ENCODE assay signal across 27 cellular contexts in genomic region chr3:127640031-127640355, GRCh38.
"Had no signal": no experiment of that assay in that cellular context is flagged by ENCODE, and none has a peak within 500 bp of the region (broad histone marks: within the 10 kb centered on the region; RNA-seq: fewer than 3 reads in every experiment).

No MANE protein-coding gene starts in this region.

- H3K27me3 Mint-ChIP-seq: progenitor cell of endocrine pancreas; stimulated activated naive B cell treated with anti-CD40 and anti-IgM and Interleukin-4, amounts not matched to agents 10 μg/mL and 1 μg/mL and 100 μg/mL, for 72 hours; type B pancreatic cell had no signal

- H3K4me3 Mint-ChIP-seq: immature natural killer cell; memory B cell; naive thymus-derived CD8-positive, alpha-beta T cell; nephron; neural crest cell; stimulated activated naive B cell treated with anti-CD40 and anti-IgM and Interleukin-4, amounts not matched to agents 10 μg/mL and 1 μg/mL and 100 μg/mL, for 72 hours; type B pancreatic cell had no signal

- H3K27ac ChIP-seq: left ventricle myocardium inferior, parathyroid adenoma, right atrium auricular region, right lobe of liver, skin epidermis, suprapubic skin, thoracic aorta, tibial artery, uterus had no signal

- H3K27me3 ChIP-seq: right atrium auricular region, right lobe of liver, suprapubic skin, tibial artery, uterus had no signal

- H3K27ac Mint-ChIP-seq: immature natural killer cell; memory B cell; progenitor cell of endocrine pancreas; stimulated activated naive B cell treated with anti-CD40 and anti-IgM and Interleukin-4, amounts not matched to agents 10 μg/mL and 1 μg/mL and 100 μg/mL, for 72 hours; type B pancreatic cell had no signal

- H3K36me3 ChIP-seq: left ventricle myocardium inferior, right atrium auricular region, right lobe of liver, suprapubic skin, thoracic aorta, tibial artery, uterus had no signal

- H3K9me3 Mint-ChIP-seq: immature natural killer cell; memory B cell; naive thymus-derived CD8-positive, alpha-beta T cell; nephron; neural crest cell; stimulated activated naive B cell treated with anti-CD40 and anti-IgM and Interleukin-4, amounts not matched to agents 10 μg/mL and 1 μg/mL and 100 μg/mL, for 72 hours; type B pancreatic cell had no signal

- FAIRE-seq: islet of Langerhans, kidney had no signal

- H3K4me3 ChIP-seq: left ventricle myocardium inferior, lung, right atrium auricular region, right lobe of liver, skin epidermis, suprapubic skin, thoracic aorta, tibial artery, uterus had no signal

- DNase-seq: hypothalamus; immature natural killer cell; kidney; left ventricle myocardium inferior; naive thymus-derived CD8-positive, alpha-beta T cell; nucleus accumbens; right lobe of liver; stimulated activated CD4-positive, alpha-beta T cell treated with anti-CD3 and anti-CD28 coated beads, Interleukin-12 subunit alpha, Interleukin-12 subunit beta, amount 100 ng/mL, for 4 hours; stimulated activated CD4-positive, alpha-beta T cell treated with anti-CD3 and anti-CD28 coated beads, Interleukin-15, amount 100 ng/mL, for 24 hours; stimulated activated CD4-positive, alpha-beta T cell treated with anti-CD3 and anti-CD28 coated beads, Interleukin-2, amount 100 ng/mL, for 24 hours; stimulated activated CD4-positive, alpha-beta T cell treated with anti-CD3 and anti-CD28 coated beads, Interleukin-4, amount 100 ng/mL, for 1 hour; stimulated activated naive B cell treated with anti-CD40 and anti-IgM and Interleukin-4, amounts not matched to agents 10 μg/mL and 1 μg/mL and 100 μg/mL, for 72 hours; stimulated activated naive CD8-positive, alpha-beta T cell treated with anti-CD3 and anti-CD28 coated beads, Interleukin-15, Interleukin-2, amounts not matched to agents 100 U/mL and 50 U/mL, for 24 hours; tibial artery; uterus had no signal

- H3K4me1 ChIP-seq: left ventricle myocardium inferior, parathyroid adenoma, right atrium auricular region, right lobe of liver, suprapubic skin, tibial artery, uterus had no signal

- H3K9ac ChIP-seq: parathyroid adenoma had no signal

- H3K9me3 ChIP-seq: left ventricle myocardium inferior, right atrium auricular region, right lobe of liver, suprapubic skin, thoracic aorta, tibial artery, uterus had no signal

- H3K79me2 ChIP-seq: parathyroid adenoma had no signal

- H3K36me3 Mint-ChIP-seq: memory B cell; stimulated activated naive B cell treated with anti-CD40 and anti-IgM and Interleukin-4, amounts not matched to agents 10 μg/mL and 1 μg/mL and 100 μg/mL, for 72 hours had no signal

- H2AFZ ChIP-seq: parathyroid adenoma had no signal

- ATAC-seq: naive thymus-derived CD8-positive, alpha-beta T cell; stimulated activated naive B cell treated with anti-CD40 and anti-IgM and Interleukin-4, amounts not matched to agents 10 μg/mL and 1 μg/mL and 100 μg/mL, for 72 hours; stimulated activated naive CD8-positive, alpha-beta T cell treated with anti-CD3 and anti-CD28 coated beads, Interleukin-15, Interleukin-2, amounts not matched to agents 100 U/mL and 50 U/mL, for 24 hours had no signal
